Comparison of ENCODE assay signal across 18 cellular contexts in the genomic region with DNA sequence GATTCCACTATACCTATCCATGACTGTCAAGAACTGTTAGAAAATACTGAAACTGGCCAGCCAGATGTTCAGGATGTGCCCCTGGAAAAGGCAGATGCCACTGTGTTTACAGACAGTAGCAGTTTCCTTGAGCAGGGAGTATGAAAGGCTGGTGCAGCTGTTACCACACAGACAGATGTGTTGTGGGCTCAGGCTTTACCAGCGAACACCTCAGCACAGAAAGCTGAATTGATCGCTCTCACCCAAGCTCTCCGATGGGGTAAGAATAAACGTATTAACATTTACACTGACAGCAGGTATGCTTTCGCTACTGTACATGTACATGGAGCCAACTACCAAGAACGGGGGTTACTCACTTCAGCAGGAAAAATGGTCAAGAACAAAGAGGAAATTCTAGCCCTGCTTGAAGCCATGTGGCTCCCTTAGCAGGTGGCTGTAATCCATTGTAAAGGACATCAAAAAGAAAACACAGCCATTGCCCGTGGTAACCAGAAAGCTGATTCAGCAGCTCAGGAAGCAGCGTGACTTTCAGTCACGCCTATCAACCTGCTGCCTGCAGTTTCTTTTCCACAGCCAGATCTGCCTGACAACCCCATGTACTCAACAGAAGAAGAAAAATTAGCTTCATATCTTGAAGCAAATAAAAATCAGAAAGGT.
A peak's percentile ranks its signal among the peaks of the same experiment; 100 is the strongest.
DNase-seq lines count a peak whose midpoint lies in the region; TF ChIP-seq lines count a peak whose summit lies in the region.
"Had no signal": no experiment of that assay in that cellular context is flagged by ENCODE, and none has a peak within 500 bp of the region (broad histone marks: within the 10 kb centered on the region; RNA-seq: fewer than 3 reads in every experiment).

No MANE protein-coding gene starts in this region.

- 69 to 70% methylated on average over 8 to 9 of the region's 9 CpGs for WGBS in endodermal cell (ENCODE audit: insufficient coverage in 1 of 2, insufficient read length in 1 of 2), 2 experiments
- WGBS in neuronal stem cell (ENCODE audit: extremely low coverage in 2 of 2, insufficient read length in 2 of 2, insufficient replicate concordance in 1 of 2), 2 donors, result no CpG with 5 or more reads among the region's 9 CpGs
- WGBS in GM23248 (ENCODE audit: low coverage in 1 of 2, low lambda C conversion rate in 2 of 2, missing lambda C conversion rate in 2 of 2), 2 experiments, result 26 to 28% methylated on average over 9 of the region's 9 CpGs

- peak overlapping the region; percentile 29 for H3K9ac ChIP-seq in endodermal cell (ENCODE audit: extremely low read depth, low read length, poor library complexity, severe bottlenecking)
- H3K9ac ChIP-seq in neuronal stem cell (ENCODE audit: low read depth, low read length, poor library complexity), result no peak overlapping the region
- H3K9ac ChIP-seq in GM23248, result no peak overlapping the region

- H3K27ac ChIP-seq in endodermal cell (ENCODE audit: low read depth, low read length) (peak overlapping the region; percentile 81), neuronal stem cell (replicated peaks; ENCODE audit: low read length) (no peak overlapping the region), GM23248 (no peak overlapping the region)
- H3K27ac ChIP-seq: left lung, ovary, SJSA1, testis had no signal

- H3K79me2 ChIP-seq in GM23248 (ENCODE audit: insufficient read depth), result no peaks in the 10 kb centered on the region

- no peak overlapping the region for H2BK12ac ChIP-seq in neuronal stem cell (ENCODE audit: low read length)

- H4K91ac ChIP-seq in neuronal stem cell (ENCODE audit: low read depth, low read length, poor library complexity), result no peak overlapping the region

- no peaks in the 10 kb centered on the region for H3K9me2 ChIP-seq in GM23248 (ENCODE audit: insufficient read depth)

- no peak overlapping the region for H3K14ac ChIP-seq in neuronal stem cell (ENCODE audit: low read length)

- H3K9me3 ChIP-seq in endodermal cell (ENCODE audit: control insufficient read depth, low read length) (peaks cover 19% of the 10 kb centered on the region), neuronal stem cell (replicated peaks in 1 of 2; ENCODE audit: control insufficient read depth in 2 of 2, insufficient read depth in 1 of 2, low read depth in 1 of 2, low read length in 2 of 2) (no peaks in the 10 kb centered on the region), GM23248 (ENCODE audit: low read depth) (no peaks in the 10 kb centered on the region)
- H3K9me3 ChIP-seq: ovary, SJSA1, testis had no signal

- H3K27me3 ChIP-seq in endodermal cell (ENCODE audit: control insufficient read depth, insufficient read depth, low read length, poor library complexity, severe bottlenecking) (no peaks in the 10 kb centered on the region), neuronal stem cell (ENCODE audit: control insufficient read depth in 3 of 3, insufficient read depth in 3 of 3, low read depth in 1 of 3, low read length in 3 of 3) (no peaks in the 10 kb centered on the region), GM23248 (replicated peaks; ENCODE audit: insufficient read depth) (no peaks in the 10 kb centered on the region)
- H3K27me3 ChIP-seq: left lung, ovary, SJSA1, testis had no signal

- H3K36me3 ChIP-seq in endodermal cell (ENCODE audit: control insufficient read depth, insufficient read depth, low read length), result peaks cover 8% of the 10 kb centered on the region
- no peaks in the 10 kb centered on the region for H3K36me3 ChIP-seq in neuronal stem cell (replicated peaks in 1 of 2; ENCODE audit: control insufficient read depth in 2 of 2, insufficient read depth in 2 of 2, low read length in 2 of 2)
- no peaks in the 10 kb centered on the region for H3K36me3 ChIP-seq in GM23248 (ENCODE audit: low read depth)
- H3K36me3 ChIP-seq: left lung, ovary, SJSA1 had no signal

- intact Hi-C loops in activated T-helper 2 cell treated with anti-CD3 and anti-CD28 coated beads, Interferon-gamma antibody, Interleukin-2, Interleukin-4, amounts not matched to agents 10 μg/mL and 5 μg/mL and 100 μg/mL, durations not matched to agents 14 hours and 24 hours and 36 hours (cut with micrococcal nuclease), result no loop called here

- H2AFZ ChIP-seq in neuronal stem cell (ENCODE audit: low read length), result peak overlapping the region; percentile 21
- H2AFZ ChIP-seq in GM23248, result no peak overlapping the region

- peaks cover 10% of the 10 kb centered on the region for H3K9me3 Mint-ChIP-seq in endodermal cell
- H3K9me3 Mint-ChIP-seq in activated T-helper 2 cell treated with anti-CD3 and anti-CD28 coated beads, Interferon-gamma antibody, Interleukin-2, Interleukin-4, amounts not matched to agents 10 μg/mL and 5 μg/mL and 100 μg/mL, durations not matched to agents 14 hours and 24 hours and 36 hours, result peaks cover 12% of the 10 kb centered on the region
- H3K9me3 Mint-ChIP-seq: central memory CD8-positive, alpha-beta T cell had no signal

- H3K23ac ChIP-seq in neuronal stem cell (ENCODE audit: low read depth, low read length, poor library complexity), result no peak overlapping the region

- H3K27ac Mint-ChIP-seq in endodermal cell, result peak overlapping the region; percentile 42
- no peak overlapping the region for H3K27ac Mint-ChIP-seq in activated T-helper 2 cell treated with anti-CD3 and anti-CD28 coated beads, Interferon-gamma antibody, Interleukin-2, Interleukin-4, amounts not matched to agents 10 μg/mL and 5 μg/mL and 100 μg/mL, durations not matched to agents 14 hours and 24 hours and 36 hours
- H3K27ac Mint-ChIP-seq: B cell had no signal

- H3K4me3 ChIP-seq in GM12865 (ENCODE audit: low read depth, low read length), result no peak overlapping the region
- no peak overlapping the region for H3K4me3 ChIP-seq in endodermal cell (ENCODE audit: low read length)
- H3K4me3 ChIP-seq in neuronal stem cell (ENCODE audit: low read length in 2 of 2), result no peak overlapping the region
- H3K4me3 ChIP-seq in GM23248, result no peak overlapping the region
- H3K4me3 ChIP-seq: left lung, ovary, SJSA1, testis had no signal

- H2BK120ac ChIP-seq in neuronal stem cell (ENCODE audit: low read depth, low read length), result no peak overlapping the region

- H3K4me1 Mint-ChIP-seq in endodermal cell, result peaks cover 26% of the 10 kb centered on the region
- no peaks in the 10 kb centered on the region for H3K4me1 Mint-ChIP-seq in activated T-helper 2 cell treated with anti-CD3 and anti-CD28 coated beads, Interferon-gamma antibody, Interleukin-2, Interleukin-4, amounts not matched to agents 10 μg/mL and 5 μg/mL and 100 μg/mL, durations not matched to agents 14 hours and 24 hours and 36 hours (ENCODE audit: low read depth)
- H3K4me1 Mint-ChIP-seq: B cell; central memory CD8-positive, alpha-beta T cell had no signal

- no peak overlapping the region for H2BK5ac ChIP-seq in neuronal stem cell (ENCODE audit: low read length)

- no peak overlapping the region for H2AK5ac ChIP-seq in neuronal stem cell (ENCODE audit: low read depth, low read length)

- no peaks in the 10 kb centered on the region for H3K79me1 ChIP-seq in neuronal stem cell (ENCODE audit: low read depth, low read length)

- H3K27me3 Mint-ChIP-seq in endodermal cell (ENCODE audit: insufficient read depth), result no peaks in the 10 kb centered on the region
- no peaks in the 10 kb centered on the region for H3K27me3 Mint-ChIP-seq in activated T-helper 2 cell treated with anti-CD3 and anti-CD28 coated beads, Interferon-gamma antibody, Interleukin-2, Interleukin-4, amounts not matched to agents 10 μg/mL and 5 μg/mL and 100 μg/mL, durations not matched to agents 14 hours and 24 hours and 36 hours (ENCODE audit: low read depth)
- H3K27me3 Mint-ChIP-seq: B cell; central memory CD8-positive, alpha-beta T cell had no signal

- no peak for TF ChIP-seq CTCF in GM12865 (IDR thresholded peaks at IDR 0.05; ENCODE audit: insufficient read depth, low read depth, low read length, missing control alignments)
- TF ChIP-seq CTCF in endodermal cell (conservative IDR thresholded peaks at IDR 0.05), result no peak

- no peaks in the 10 kb centered on the region for H4K20me1 ChIP-seq in GM23248 (ENCODE audit: insufficient read depth)

- H3K18ac ChIP-seq in neuronal stem cell (ENCODE audit: low read length), result no peak overlapping the region

- H3K36me3 Mint-ChIP-seq in endodermal cell (ENCODE audit: low read depth), result peaks cover 2% of the 10 kb centered on the region
- H3K36me3 Mint-ChIP-seq in activated T-helper 2 cell treated with anti-CD3 and anti-CD28 coated beads, Interferon-gamma antibody, Interleukin-2, Interleukin-4, amounts not matched to agents 10 μg/mL and 5 μg/mL and 100 μg/mL, durations not matched to agents 14 hours and 24 hours and 36 hours (ENCODE audit: low read depth), result no peaks in the 10 kb centered on the region

- in situ Hi-C loops in GM23248 (cut with MboI), result no loop called here

- H3K4me1 ChIP-seq in endodermal cell (ENCODE audit: control insufficient read depth, insufficient read depth, low read length), result peaks cover 10% of the 10 kb centered on the region
- peaks cover 0 to 3% of the 10 kb centered on the region in 2 donors for H3K4me1 ChIP-seq in neuronal stem cell (ENCODE audit: control insufficient read depth in 2 of 2, insufficient read depth in 1 of 2, low read depth in 1 of 2, low read length in 2 of 2)
- H3K4me1 ChIP-seq in GM23248 (ENCODE audit: insufficient read depth), result no peaks in the 10 kb centered on the region
- H3K4me1 ChIP-seq: left lung, SJSA1, testis had no signal

- H3K4me3 Mint-ChIP-seq in endodermal cell, result no peak overlapping the region
- H3K4me3 Mint-ChIP-seq in activated T-helper 2 cell treated with anti-CD3 and anti-CD28 coated beads, Interferon-gamma antibody, Interleukin-2, Interleukin-4, amounts not matched to agents 10 μg/mL and 5 μg/mL and 100 μg/mL, durations not matched to agents 14 hours and 24 hours and 36 hours (ENCODE audit: low read depth), result no peak overlapping the region
- H3K4me3 Mint-ChIP-seq: B cell; central memory CD8-positive, alpha-beta T cell had no signal

- no peak overlapping the region for H3K4ac ChIP-seq in neuronal stem cell (ENCODE audit: low read length)

- peak; percentile 17 for DNase-seq in GM12865 (ENCODE audit: low read depth)
- peak; percentile 70 for DNase-seq in NCI-H748 (lab: John Stamatoyannopoulos, UW; ENCODE audit: unreplicated experiment)
- peak; percentile 61 for DNase-seq in endodermal cell
- peak; percentile 14 for DNase-seq in neuronal stem cell (ENCODE audit: low spot score)
- DNase-seq in activated T-helper 2 cell treated with anti-CD3 and anti-CD28 coated beads, Interferon-gamma antibody, Interleukin-2, Interleukin-4, amounts not matched to agents 10 μg/mL and 5 μg/mL and 100 μg/mL, durations not matched to agents 14 hours and 24 hours and 36 hours (ENCODE audit: low spot score), result no peak
- DNase-seq in GM23248, result no peak
- DNase-seq in OCI-M2 (lab: John Stamatoyannopoulos, UW; ENCODE audit: unreplicated experiment), result no peak
- DNase-seq: activated gamma-delta T cell, hypothalamus, left lung, NCI-H1048, NCI-H2227 treated with DMSO at 0.1 percent for 48 hours, OCI-M1, ovary, testis had no signal

- H3K4me2 ChIP-seq in neuronal stem cell (ENCODE audit: insufficient read depth, low read length, poor library complexity, severe bottlenecking) (no peak overlapping the region), GM23248 (ENCODE audit: unreplicated experiment) (no peak overlapping the region)

- no peak overlapping the region for H4K8ac ChIP-seq in neuronal stem cell (ENCODE audit: low read depth, low read length)

- H2BK15ac ChIP-seq in neuronal stem cell (ENCODE audit: low read length), result no peak overlapping the region

- no peaks in the 10 kb centered on the region for H3F3A ChIP-seq in GM23248 (ENCODE audit: insufficient read depth)

Comparison
In these comparisons a context has a peak if more than half of its experiments do, and no peak if none do; other contexts are left out.
1. DNase-seq: peak in GM12865 (single experiment), NCI-H748 (single experiment), endodermal cell (single experiment) and neuronal stem cell (single experiment); none in activated T-helper 2 cell treated with anti-CD3 and anti-CD28 coated beads, Interferon-gamma antibody, Interleukin-2, Interleukin-4, amounts not matched to agents 10 μg/mL and 5 μg/mL and 100 μg/mL, durations not matched to agents 14 hours and 24 hours and 36 hours (single experiment), GM23248 (single experiment) and OCI-M2 (single experiment).